Comparison of ENCODE assay signal across 8 cellular contexts in genomic region chr7:21945374-21946227, GRCh38. TPM values are rescaled to one million over a fixed set of nuclear protein-coding genes. Genes with fewer than 3 reads are reported as not detected.
DNase-seq lines count a peak whose midpoint lies in the region; TF ChIP-seq lines count a peak whose summit lies in the region.

Gene CDCA7L (minus strand): TSS chr7:21945899. CDS start chr7:21945804, 95 bp downstream.

- H3K9me2 ChIP-seq in MM.1S (replicated peaks; ENCODE audit: insufficient read depth, low read length) (no peaks in the 10 kb centered on the region), SU-DHL-6 (replicated peaks; ENCODE audit: insufficient read depth, low read length) (no peaks in the 10 kb centered on the region)

- H3K27me3 ChIP-seq in MM.1S (replicated peaks; ENCODE audit: insufficient read depth, low read length) (no peaks in the 10 kb centered on the region), SU-DHL-6 (ENCODE audit: low read length) (no peaks in the 10 kb centered on the region), right atrium auricular region (no peaks in the 10 kb centered on the region)

- H3K36me3 ChIP-seq in HEK293 (ENCODE audit: control insufficient read depth in 2 of 2, insufficient read depth in 1 of 2, low read length in 2 of 2): no peaks in the 10 kb centered on the region
- no peaks in the 10 kb centered on the region for H3K36me3 ChIP-seq in MM.1S (replicated peaks; ENCODE audit: insufficient read depth, low read length)
- H3K36me3 ChIP-seq in SU-DHL-6 (ENCODE audit: low read length): no peaks in the 10 kb centered on the region
- H3K36me3 ChIP-seq in right atrium auricular region: no peaks in the 10 kb centered on the region

- peak; percentile 86 for DNase-seq in GM10248 (ENCODE audit: extremely low spot score)
- peak; percentile 87 for DNase-seq in MM.1S
- DNase-seq in amniotic stem cell (lab: John Stamatoyannopoulos, UW): peak; percentile 31
- DNase-seq in right atrium auricular region (ENCODE audit: low spot score): peak; percentile 63
- DNase-seq in putamen (ENCODE audit: low spot score): peak; percentile 79
- DNase-seq in cerebellar nuclear complex (lab: John Stamatoyannopoulos, UW): no peak

- H4K20me1 ChIP-seq in MM.1S (ENCODE audit: insufficient read depth, low read length) (0 out of 2 replicates have a peak, but pooled peaks cover 4% of the 10 kb centered on the region), SU-DHL-6 (ENCODE audit: low read depth, low read length) (peaks cover 6% of the 10 kb centered on the region; the same call in 1 of the 2 replicates)

- H3K9ac ChIP-seq in MM.1S (ENCODE audit: low read length): peak within 1 kb of the TSS; percentile 91
- peak within 1 kb of the TSS; percentile 64 for H3K9ac ChIP-seq in SU-DHL-6 (ENCODE audit: low read length)

- peaks cover 39% of the 10 kb centered on the region for H3K79me2 ChIP-seq in MM.1S (ENCODE audit: low read length)
- peaks cover 39% of the 10 kb centered on the region for H3K79me2 ChIP-seq in SU-DHL-6 (ENCODE audit: insufficient read depth, low read length)

- CTCF ChIA-PET in GM10248 (lab: Yijun Ruan, JAX) (interaction anchor here (0.8 to 1.0 kb wide), 2 partner anchors 18 to 19 kb away, joined by 3 to 4 read pairs; no protein-coding TSS in a partner anchor), HEK293 (lab: Yijun Ruan, JAX) (interaction anchor here (0.6 to 0.8 kb wide), 2 partner anchors 17 to 22 kb away, joined by 3 read pairs; no protein-coding TSS in a partner anchor)

- H3K4me2 ChIP-seq in MM.1S (ENCODE audit: low read depth, low read length) (peak within 1 kb of the TSS; percentile 47), SU-DHL-6 (ENCODE audit: low read depth, low read length, poor library complexity, severe bottlenecking) (peak within 1 kb of the TSS; percentile 75)

- H3F3A ChIP-seq in MM.1S (ENCODE audit: insufficient read depth, low read length): peaks cover 11% of the 10 kb centered on the region
- peaks cover 17% of the 10 kb centered on the region for H3F3A ChIP-seq in SU-DHL-6 (ENCODE audit: insufficient read depth)

- no peak for TF ChIP-seq CTCF in GM10248 (IDR thresholded peaks at IDR 0.05; ENCODE audit: control extremely low read depth, extremely low read depth, low read depth, missing control alignments)
- peak; percentile 66; the same call in 1 of the 2 replicates for TF ChIP-seq CTCF in HEK293 (tag by site-specific recombination; IDR thresholded peaks at IDR 0.05)
- peak; percentile 9; the same call in 1 of the 2 replicates for TF ChIP-seq CTCF in MM.1S (IDR thresholded peaks at IDR 0.05; ENCODE audit: low read length)
- TF ChIP-seq CTCF in SU-DHL-6 (IDR thresholded peaks at IDR 0.05; ENCODE audit: insufficient read depth, low read length, poor library complexity, severe bottlenecking): no peak
- no peak for TF ChIP-seq CTCF in right atrium auricular region (IDR thresholded peaks at IDR 0.05)

- H3K4me1 ChIP-seq in HEK293 (ENCODE audit: control insufficient read depth, insufficient read depth, low read length) (peaks cover 52% of the 10 kb centered on the region), MM.1S (ENCODE audit: low read length) (peaks cover 15% of the 10 kb centered on the region; the same call in 1 of the 2 replicates), right atrium auricular region (peaks cover 0 to 39% of the 10 kb centered on the region in 2 donors)

- H2AFZ ChIP-seq in MM.1S (ENCODE audit: low read length) (peak within 1 kb of the TSS; percentile 74), SU-DHL-6 (ENCODE audit: low read depth, low read length, severe bottlenecking) (peak within 1 kb of the TSS; percentile 97)

- H3K4me3 ChIP-seq in HEK293 (ENCODE audit: low read depth, low read length): peak within 1 kb of the TSS; percentile 85
- peak within 1 kb of the TSS; percentile 68 for H3K4me3 ChIP-seq in MM.1S (ENCODE audit: low read length)
- H3K4me3 ChIP-seq in SU-DHL-6 (ENCODE audit: insufficient read depth, low read length, poor library complexity, severe bottlenecking): peak within 1 kb of the TSS; percentile 69
- peak within 1 kb of the TSS; percentile 53 to 72 for H3K4me3 ChIP-seq in right atrium auricular region

- peak within 1 kb of the TSS; percentile 93 for H3K27ac ChIP-seq in HEK293 (ENCODE audit: extremely low read depth, low read depth, low read length)
- H3K27ac ChIP-seq in MM.1S (ENCODE audit: low read length): peak within 1 kb of the TSS; percentile 89
- peak within 1 kb of the TSS; percentile 83 for H3K27ac ChIP-seq in SU-DHL-6 (ENCODE audit: low read depth, low read length)
- H3K27ac ChIP-seq in right atrium auricular region: peak within 1 kb of the TSS; percentile 88

- POLR2A ChIA-PET in GM10248 (lab: Yijun Ruan, JAX): interaction anchor here (0.5 kb wide), 1 partner anchor 912 kb away, joined by 9 read pairs; no protein-coding TSS in a partner anchor
- POLR2A ChIA-PET in HEK293 (lab: Yijun Ruan, JAX): interaction anchor here (0.6 to 2.0 kb wide), 6 partner anchors 8 to 1945 kb away, joined by 3 to 8 read pairs (median 4); no protein-coding TSS in a partner anchor

- H3K9me3 ChIP-seq in HEK293 (ENCODE audit: control insufficient read depth, insufficient read depth, low read depth, low read length) (no peaks in the 10 kb centered on the region), MM.1S (replicated peaks; ENCODE audit: insufficient read depth, low read length) (no peaks in the 10 kb centered on the region), SU-DHL-6 (ENCODE audit: insufficient read depth, low read length) (no peaks in the 10 kb centered on the region), right atrium auricular region (no peaks in the 10 kb centered on the region)

TF ChIP-seq in HEK293, 187 proteins besides CTCF, POLR2A, EP300 and RAD21 (continues in another document):
- TF ChIP-seq ZNF830 (tag by site-specific recombination; IDR thresholded peaks at IDR 0.05; ENCODE audit: low read depth) (no peak), SALL2 (tag by site-specific recombination; IDR thresholded peaks at IDR 0.05; ENCODE audit: borderline replicate concordance) (no peak), ZNF792 (tag by site-specific recombination; IDR thresholded peaks at IDR 0.05) (no peak), ZNF843 (tag by site-specific recombination; IDR thresholded peaks at IDR 0.05) (peak; percentile 72; the same call in 1 of the 2 replicates), KLF16 (tag by site-specific recombination; IDR thresholded peaks at IDR 0.05) (no peak; the same call in none of the 2 replicates), ZNF138 (tag by site-specific recombination; IDR thresholded peaks at IDR 0.05; ENCODE audit: borderline replicate concordance) (no peak), ZNF580 (tag by site-specific recombination; IDR thresholded peaks at IDR 0.05) (peak; percentile 63; the same call in 1 of the 2 replicates), ZNF174 (tag by site-specific recombination; IDR thresholded peaks at IDR 0.05) (no peak), ZEB2 (tag by site-specific recombination; IDR thresholded peaks at IDR 0.05) (peak; percentile 82), SP3 (tag by site-specific recombination; IDR thresholded peaks at IDR 0.05) (peak; percentile 87), ZNF501 (tag by site-specific recombination; IDR thresholded peaks at IDR 0.05) (peak; percentile 88), ZNF423 (tag by site-specific recombination; IDR thresholded peaks at IDR 0.05) (no peak), ZNF768 (tag by site-specific recombination; IDR thresholded peaks at IDR 0.05) (no peak)
- TF ChIP-seq, protein P1, sequence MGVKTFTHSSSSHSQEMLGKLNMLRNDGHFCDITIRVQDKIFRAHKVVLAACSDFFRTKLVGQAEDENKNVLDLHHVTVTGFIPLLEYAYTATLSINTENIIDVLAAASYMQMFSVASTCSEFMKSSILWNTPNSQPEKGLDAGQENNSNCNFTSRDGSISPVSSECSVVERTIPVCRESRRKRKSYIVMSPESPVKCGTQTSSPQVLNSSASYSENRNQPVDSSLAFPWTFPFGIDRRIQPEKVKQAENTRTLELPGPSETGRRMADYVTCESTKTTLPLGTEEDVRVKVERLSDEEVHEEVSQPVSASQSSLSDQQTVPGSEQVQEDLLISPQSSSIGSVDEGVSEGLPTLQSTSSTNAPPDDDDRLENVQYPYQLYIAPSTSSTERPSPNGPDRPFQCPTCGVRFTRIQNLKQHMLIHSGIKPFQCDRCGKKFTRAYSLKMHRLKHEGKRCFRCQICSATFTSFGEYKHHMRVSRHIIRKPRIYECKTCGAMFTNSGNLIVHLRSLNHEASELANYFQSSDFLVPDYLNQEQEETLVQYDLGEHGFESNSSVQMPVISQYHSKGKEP (tag by site-specific recombination; IDR thresholded peaks at IDR 0.05): no peak
- TF ChIP-seq, protein P2, sequence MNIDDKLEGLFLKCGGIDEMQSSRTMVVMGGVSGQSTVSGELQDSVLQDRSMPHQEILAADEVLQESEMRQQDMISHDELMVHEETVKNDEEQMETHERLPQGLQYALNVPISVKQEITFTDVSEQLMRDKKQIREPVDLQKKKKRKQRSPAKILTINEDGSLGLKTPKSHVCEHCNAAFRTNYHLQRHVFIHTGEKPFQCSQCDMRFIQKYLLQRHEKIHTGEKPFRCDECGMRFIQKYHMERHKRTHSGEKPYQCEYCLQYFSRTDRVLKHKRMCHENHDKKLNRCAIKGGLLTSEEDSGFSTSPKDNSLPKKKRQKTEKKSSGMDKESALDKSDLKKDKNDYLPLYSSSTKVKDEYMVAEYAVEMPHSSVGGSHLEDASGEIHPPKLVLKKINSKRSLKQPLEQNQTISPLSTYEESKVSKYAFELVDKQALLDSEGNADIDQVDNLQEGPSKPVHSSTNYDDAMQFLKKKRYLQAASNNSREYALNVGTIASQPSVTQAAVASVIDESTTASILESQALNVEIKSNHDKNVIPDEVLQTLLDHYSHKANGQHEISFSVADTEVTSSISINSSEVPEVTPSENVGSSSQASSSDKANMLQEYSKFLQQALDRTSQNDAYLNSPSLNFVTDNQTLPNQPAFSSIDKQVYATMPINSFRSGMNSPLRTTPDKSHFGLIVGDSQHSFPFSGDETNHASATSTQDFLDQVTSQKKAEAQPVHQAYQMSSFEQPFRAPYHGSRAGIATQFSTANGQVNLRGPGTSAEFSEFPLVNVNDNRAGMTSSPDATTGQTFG (tag by site-specific recombination; IDR thresholded peaks at IDR 0.05; ENCODE audit: borderline replicate concordance): no peak
- TF ChIP-seq, protein P3, sequence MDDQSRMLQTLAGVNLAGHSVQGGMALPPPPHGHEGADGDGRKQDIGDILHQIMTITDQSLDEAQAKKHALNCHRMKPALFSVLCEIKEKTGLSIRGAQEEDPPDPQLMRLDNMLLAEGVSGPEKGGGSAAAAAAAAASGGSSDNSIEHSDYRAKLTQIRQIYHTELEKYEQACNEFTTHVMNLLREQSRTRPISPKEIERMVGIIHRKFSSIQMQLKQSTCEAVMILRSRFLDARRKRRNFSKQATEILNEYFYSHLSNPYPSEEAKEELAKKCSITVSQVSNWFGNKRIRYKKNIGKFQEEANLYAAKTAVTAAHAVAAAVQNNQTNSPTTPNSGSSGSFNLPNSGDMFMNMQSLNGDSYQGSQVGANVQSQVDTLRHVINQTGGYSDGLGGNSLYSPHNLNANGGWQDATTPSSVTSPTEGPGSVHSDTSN (CRISPR knock-in tag; IDR thresholded peaks at IDR 0.05): peak; percentile 90

RNA-seq across cellular contexts. Expression of gene CDCA7L, which starts in this region (rescaled TPM):
- 10 to 100 TPM; 32.4 to 48.9 TPM for total RNA-seq in right atrium auricular region

Comparison
In these comparisons a context has a peak if more than half of its experiments do, and no peak if none do; other contexts are left out.
1. DNase-seq: peak in GM10248 (single experiment), MM.1S (single experiment), amniotic stem cell (single experiment), right atrium auricular region (single experiment) and putamen (single experiment); none in cerebellar nuclear complex (0 of 2).
2. CTCF ChIP-seq: peak in HEK293 (single experiment) and MM.1S (single experiment); none in GM10248 (single experiment), SU-DHL-6 (single experiment) and right atrium auricular region (0 of 2).
3. Peak in every context shown above with its lines, with median percentiles within 50 percentile points of each other: H3K27ac ChIP-seq and H3K4me3 ChIP-seq.